Comparison of ENCODE assay signal across 22 cellular contexts in genomic region chr5:167709625-167710024, GRCh38.
A peak's percentile ranks its signal among the peaks of the same experiment; 100 is the strongest.
DNase-seq lines count a peak whose midpoint lies in the region; ATAC-seq and TF ChIP-seq lines count a peak whose summit lies in the region.
"Had no signal": no experiment of that assay in that cellular context is flagged by ENCODE, and none has a peak within 500 bp of the region (broad histone marks: within the 10 kb centered on the region; RNA-seq: fewer than 3 reads in every experiment).

No MANE protein-coding gene starts in this region.

- POLR2A ChIA-PET in Caco-2 (lab: Charles Lee), result no interaction called here
- POLR2A ChIA-PET in OCI-LY7 (lab: Charles Lee), result no interaction called here

- no peak overlapping the region for H2AFZ ChIP-seq in OCI-LY7 (ENCODE audit: low read length)
- H2AFZ ChIP-seq: hepatocyte had no signal

- CTCF ChIA-PET in Caco-2 (lab: Charles Lee), result no interaction called here
- CTCF ChIA-PET in OCI-LY7 (lab: Charles Lee; ENCODE audit: unreplicated experiment), result no interaction called here

- ATAC-seq in GM18505 (IDR thresholded peaks at IDR 0.05; ENCODE audit: unreplicated experiment) (peak; percentile 60), GM19452 (IDR thresholded peaks at IDR 0.05; ENCODE audit: unreplicated experiment) (peak; percentile 66), HG02798 (IDR thresholded peaks at IDR 0.05; ENCODE audit: poor library complexity, unreplicated experiment) (peak; percentile 63), HG03442 (IDR thresholded peaks at IDR 0.05; ENCODE audit: unreplicated experiment) (peak; percentile 50)
- ATAC-seq: naive thymus-derived CD4-positive, alpha-beta T cell; T-helper 17 cell had no signal

- DNase-seq in NCI-H146 (lab: John Stamatoyannopoulos, UW) (no peak), posterior vena cava (ENCODE audit: low spot score) (no peak), Caco-2 (no peak), OCI-LY7 (ENCODE audit: low spot score) (no peak)
- DNase-seq: activated CD4-positive, alpha-beta T cell treated with anti-CD3 and anti-CD28 coated beads, Interleukin-2, amount 50 U/mL, for 48 hours; activated T-cell treated with anti-CD3 and anti-CD28 coated beads for 4 hours; DMS153; HFFc6; Kasumi-1; naive thymus-derived CD4-positive, alpha-beta T cell; NCI-H1105 treated with DMSO at 0.1 percent for 48 hours; NCI-H524 treated with DMSO at 0.1 percent for 48 hours; SIG-M5; stimulated activated CD4-positive, alpha-beta T cell treated with anti-CD3 and anti-CD28 coated beads, Interleukin-4, amount 100 ng/mL, for 1 hour; T-helper 17 cell had no signal

- no peak for TF ChIP-seq CTCF in Caco-2 (IDR thresholded peaks at IDR 0.05; ENCODE audit: insufficient read depth in 1 of 2, low read depth in 1 of 2, low read length in 1 of 2, severe bottlenecking in 1 of 2, unreplicated experiment in 1 of 2)
- TF ChIP-seq CTCF in OCI-LY7 (conservative IDR thresholded peaks at IDR 0.05; ENCODE audit: low read length), result no peak

- H3K4me1 ChIP-seq in Caco-2, result peaks cover 29% of the 10 kb centered on the region
- H3K4me1 ChIP-seq in OCI-LY7 (ENCODE audit: insufficient read depth, low read length, poor library complexity, severe bottlenecking), result no peaks in the 10 kb centered on the region

- H3K36me3 ChIP-seq in Caco-2 (ENCODE audit: control insufficient read depth, insufficient read depth, low read length) (no peaks in the 10 kb centered on the region), OCI-LY7 (ENCODE audit: insufficient read depth, low read length) (no peaks in the 10 kb centered on the region)

- H3K79me2 ChIP-seq in OCI-LY7 (ENCODE audit: insufficient read depth, low read depth, low read length), result no peaks in the 10 kb centered on the region
- H3K79me2 ChIP-seq: hepatocyte had no signal

- no peak for TF ChIP-seq POLR2A in GM18505 (IDR thresholded peaks at IDR 0.05; ENCODE audit: borderline replicate concordance, extremely low read depth, insufficient read depth, insufficient read length)

- intact Hi-C loops in posterior vena cava (cut with DNase I), result no loop called here
- intact Hi-C loops in Caco-2 (cut with micrococcal nuclease; ENCODE audit: unreplicated experiment), result loop anchor here (1.0 to 2.0 kb wide), 2 partner anchors 10 to 75 kb away; no protein-coding TSS in a partner anchor
- intact Hi-C loops in OCI-LY7 (cut with micrococcal nuclease; ENCODE audit: unreplicated experiment), result no loop called here

- H3K27ac Mint-ChIP-seq in Caco-2 (ENCODE audit: unreplicated experiment), result no peak overlapping the region
- H3K27ac Mint-ChIP-seq: activated naive CD4-positive, alpha-beta T cell treated with anti-CD3 and anti-CD28 coated beads, Interleukin-2, amount 50 U/mL, for 24 hours; HFFc6; naive thymus-derived CD4-positive, alpha-beta T cell; T-helper 17 cell had no signal

- no peaks in the 10 kb centered on the region for H3K36me3 Mint-ChIP-seq in Caco-2 (ENCODE audit: insufficient read depth, unreplicated experiment)
- H3K36me3 Mint-ChIP-seq: activated naive CD4-positive, alpha-beta T cell treated with anti-CD3 and anti-CD28 coated beads, Interleukin-2, amount 50 U/mL, for 24 hours; naive thymus-derived CD4-positive, alpha-beta T cell had no signal

- H3K9me3 ChIP-seq in Caco-2 (no peaks in the 10 kb centered on the region), OCI-LY7 (ENCODE audit: low read length) (no peaks in the 10 kb centered on the region)

- no peak overlapping the region for H3K4me2 ChIP-seq in OCI-LY7 (ENCODE audit: low read length)
- H3K4me2 ChIP-seq: hepatocyte had no signal

- no peak overlapping the region for H3K4me3 Mint-ChIP-seq in Caco-2 (ENCODE audit: unreplicated experiment)
- H3K4me3 Mint-ChIP-seq: activated naive CD4-positive, alpha-beta T cell treated with anti-CD3 and anti-CD28 coated beads, Interleukin-2, amount 50 U/mL, for 24 hours; HFFc6; naive thymus-derived CD4-positive, alpha-beta T cell; T-helper 17 cell had no signal

- H3K9me3 Mint-ChIP-seq in Caco-2 (ENCODE audit: unreplicated experiment), result no peaks in the 10 kb centered on the region
- H3K9me3 Mint-ChIP-seq: activated naive CD4-positive, alpha-beta T cell treated with anti-CD3 and anti-CD28 coated beads, Interleukin-2, amount 50 U/mL, for 24 hours; HFFc6 had no signal

- H3K4me3 ChIP-seq in Caco-2 (ENCODE audit: low read depth, low read length) (no peak overlapping the region), OCI-LY7 (ENCODE audit: low read depth, low read length, poor library complexity, severe bottlenecking) (no peak overlapping the region)
- H3K4me3 ChIP-seq: hepatocyte had no signal

- H4K20me1 ChIP-seq in OCI-LY7 (ENCODE audit: insufficient read depth, low read length), result no peaks in the 10 kb centered on the region

- no peak overlapping the region for H3K27ac ChIP-seq in OCI-LY7 (ENCODE audit: low read depth, low read length, poor library complexity, severe bottlenecking)
- H3K27ac ChIP-seq: hepatocyte, VCaP had no signal

- H3K4me1 Mint-ChIP-seq in Caco-2 (ENCODE audit: low read depth, unreplicated experiment), result no peaks in the 10 kb centered on the region
- H3K4me1 Mint-ChIP-seq: activated naive CD4-positive, alpha-beta T cell treated with anti-CD3 and anti-CD28 coated beads, Interleukin-2, amount 50 U/mL, for 24 hours; naive thymus-derived CD4-positive, alpha-beta T cell; T-helper 17 cell had no signal

- BruUV-seq in Caco-2 (replicated peaks; lab: Mats Ljungman, UMichigan) (no TSS peak), OCI-LY7 (replicated peaks; lab: Mats Ljungman, UMichigan) (no TSS peak)

- no peaks in the 10 kb centered on the region for H3K9me2 ChIP-seq in OCI-LY7 (ENCODE audit: insufficient read depth, low read length)

- H3K27me3 ChIP-seq in Caco-2 (replicated peaks; ENCODE audit: control insufficient read depth, insufficient read depth, low read length), result no peaks in the 10 kb centered on the region
- H3K27me3 ChIP-seq: hepatocyte had no signal

- H3K27me3 Mint-ChIP-seq in Caco-2 (ENCODE audit: insufficient read depth, unreplicated experiment), result no peaks in the 10 kb centered on the region
- H3K27me3 Mint-ChIP-seq: activated naive CD4-positive, alpha-beta T cell treated with anti-CD3 and anti-CD28 coated beads, Interleukin-2, amount 50 U/mL, for 24 hours had no signal
